In the genomic region with DNA sequence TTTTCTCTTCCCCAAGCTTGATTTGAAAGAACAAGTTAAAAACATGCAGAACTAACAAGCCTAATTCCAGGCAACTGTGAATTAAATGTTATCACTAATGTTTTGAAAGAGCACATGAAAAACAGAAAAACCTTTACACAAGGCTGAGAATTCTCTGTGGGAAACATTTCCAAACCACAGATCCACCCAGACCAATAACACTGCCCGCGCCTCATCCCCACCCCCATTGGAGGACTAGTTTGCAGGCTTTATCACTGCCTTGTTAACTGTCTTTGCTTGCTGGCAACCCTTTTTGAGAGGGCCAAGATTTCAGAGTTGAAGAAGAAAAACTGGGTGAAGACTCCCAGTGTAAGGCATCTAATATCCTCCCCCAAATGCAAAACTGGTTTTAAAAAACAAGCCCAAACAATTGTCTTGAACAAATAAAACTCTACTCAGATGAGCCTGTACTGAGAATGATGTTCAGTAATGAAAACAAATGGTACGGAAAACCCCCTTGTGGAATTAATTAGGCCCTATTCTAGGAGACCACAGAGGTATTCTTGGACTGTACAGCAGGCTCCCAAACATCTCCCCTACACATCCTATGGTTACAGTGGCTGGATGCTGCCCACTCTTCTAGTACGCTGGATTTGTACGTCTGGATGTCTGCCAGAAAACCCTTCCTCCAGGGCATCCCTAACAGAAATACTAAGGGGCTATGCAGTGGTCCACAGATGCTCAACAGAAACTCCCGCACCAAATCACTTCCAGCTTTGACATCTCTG, we compare ENCODE assay signal across 8 cellular contexts. TPM values are rescaled to one million over a fixed set of nuclear protein-coding genes. Genes with fewer than 3 reads are reported as not detected.
DNase-seq lines count a peak whose midpoint lies in the region; ATAC-seq and TF ChIP-seq lines count a peak whose summit lies in the region.

No MANE protein-coding gene starts in this region.

- peaks cover 17 to 41% (median 31%) of the 10 kb centered on the region in 4 donors for H3K36me3 ChIP-seq in esophagus muscularis mucosa
- no peaks in the 10 kb centered on the region for H3K36me3 ChIP-seq in parathyroid adenoma (ENCODE audit: control insufficient read depth, insufficient read depth, low read length)

- H2AFZ ChIP-seq in parathyroid adenoma: no peak overlapping the region

- H3K27ac ChIP-seq in C4-2B: peak overlapping the region; percentile 66; the same call in 1 of the 2 replicates
- peak overlapping the region; percentile 62 to 75 (median 72) for H3K27ac ChIP-seq in esophagus muscularis mucosa (replicated peaks in 1 of 4)
- no peak overlapping the region for H3K27ac ChIP-seq in parathyroid adenoma

- no peak for TF ChIP-seq EP300 in esophagus muscularis mucosa (IDR thresholded peaks at IDR 0.05)

- intact Hi-C loops in esophagus muscularis mucosa (cut with DNase I): no loop called here

- H3K4me1 ChIP-seq in esophagus muscularis mucosa (peaks cover 81 to 89% (median 89%) of the 10 kb centered on the region in 4 donors), parathyroid adenoma (peaks cover 24% of the 10 kb centered on the region)

- no peaks in the 10 kb centered on the region for H3K9me3 Mint-ChIP-seq in T-helper 2 cell treated with Interferon-gamma antibody and Interleukin-4, amounts not matched to agents 5 μg/mL and 100 μg/mL, for 36 hours

- no peak for TF ChIP-seq CTCF in C4-2B (conservative IDR thresholded peaks at IDR 0.05)
- no peak for TF ChIP-seq CTCF in esophagus muscularis mucosa (IDR thresholded peaks at IDR 0.05)
- TF ChIP-seq CTCF in parathyroid adenoma (IDR thresholded peaks at IDR 0.05): no peak

- H3K4me3 Mint-ChIP-seq in T-helper 2 cell treated with Interferon-gamma antibody and Interleukin-4, amounts not matched to agents 5 μg/mL and 100 μg/mL, for 36 hours: peak overlapping the region; percentile 54

- H3K9me3 ChIP-seq in esophagus muscularis mucosa: no peaks in the 10 kb centered on the region
- H3K9me3 ChIP-seq in parathyroid adenoma (ENCODE audit: control insufficient read depth, low read length): no peaks in the 10 kb centered on the region

- TF ChIP-seq POLR2A in esophagus muscularis mucosa (IDR thresholded peaks at IDR 0.05; ENCODE audit: low read depth): no peak

- H3K36me3 Mint-ChIP-seq in T-helper 2 cell treated with Interferon-gamma antibody and Interleukin-4, amounts not matched to agents 5 μg/mL and 100 μg/mL, for 36 hours (ENCODE audit: low read depth): peaks cover 75% of the 10 kb centered on the region

- DNase-seq in T-helper 2 cell treated with Interferon-gamma antibody and Interleukin-4, amounts not matched to agents 5 μg/mL and 100 μg/mL, for 36 hours (ENCODE audit: low spot score): peak; percentile 60
- DNase-seq in esophagus muscularis mucosa (ENCODE audit: extremely low spot score): no peak
- no peak for DNase-seq in NCI-H1930 (lab: John Stamatoyannopoulos, UW)
- no peak for DNase-seq in cortex of kidney (lab: John Stamatoyannopoulos, UW)
- no peak for DNase-seq in NCI-H510A treated with DMSO at 0.1 percent for 48 hours (lab: John Stamatoyannopoulos, UW)

- H3K27me3 ChIP-seq in esophagus muscularis mucosa (no peaks in the 10 kb centered on the region), parathyroid adenoma (ENCODE audit: control insufficient read depth, insufficient read depth, low read length) (no peaks in the 10 kb centered on the region)

- peak overlapping the region; percentile 39 for H3K4me2 ChIP-seq in parathyroid adenoma (ENCODE audit: low read length)

- WGBS in esophagus muscularis mucosa: 56% methylated on average over 6 of the region's 6 CpGs

- H3K9ac ChIP-seq in parathyroid adenoma: no peak overlapping the region

- peak overlapping the region; percentile 41 for H3K27ac Mint-ChIP-seq in T-helper 2 cell treated with Interferon-gamma antibody and Interleukin-4, amounts not matched to agents 5 μg/mL and 100 μg/mL, for 36 hours

- H3K79me2 ChIP-seq in parathyroid adenoma: peaks cover 37% of the 10 kb centered on the region

- H3K4me3 ChIP-seq in esophagus muscularis mucosa: no peak overlapping the region
- H3K4me3 ChIP-seq in parathyroid adenoma (ENCODE audit: low read depth, low read length): no peak overlapping the region

- H3K4me1 Mint-ChIP-seq in T-helper 2 cell treated with Interferon-gamma antibody and Interleukin-4, amounts not matched to agents 5 μg/mL and 100 μg/mL, for 36 hours (ENCODE audit: low read depth): peaks cover 63% of the 10 kb centered on the region

- H3K27me3 Mint-ChIP-seq in T-helper 2 cell treated with Interferon-gamma antibody and Interleukin-4, amounts not matched to agents 5 μg/mL and 100 μg/mL, for 36 hours (ENCODE audit: low read depth): no peaks in the 10 kb centered on the region

- no peak for ATAC-seq in HG02885 (IDR thresholded peaks at IDR 0.05; ENCODE audit: poor library complexity, unreplicated experiment)

RNA-seq across cellular contexts. Expression of a gene that starts 5.8 kb away (rescaled TPM):
- 10 to 100 TPM; 69.3 to 88.0 (median 77.4) TPM for total RNA-seq in esophagus muscularis mucosa
